In the genomic region with DNA sequence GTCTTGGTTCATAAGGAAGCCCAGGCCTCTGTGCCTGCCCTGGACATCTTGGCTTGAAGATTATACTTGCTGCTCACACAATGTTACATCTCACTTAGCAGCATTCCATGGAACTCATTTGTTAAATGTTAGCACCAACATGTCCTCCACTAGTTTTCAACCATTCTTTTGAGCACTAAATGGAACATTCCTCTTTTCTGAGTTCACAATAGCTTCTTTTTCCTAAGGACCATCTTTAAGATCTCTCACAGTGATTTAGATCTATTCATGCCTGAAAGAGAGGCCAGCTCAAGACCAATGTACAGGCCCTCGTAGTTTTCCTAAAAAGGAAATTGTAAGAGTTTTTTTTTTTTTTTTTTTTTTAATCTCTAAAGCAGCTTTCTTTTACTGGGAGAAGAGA, we compare ENCODE assay signal across 25 cellular contexts. TPM values are rescaled to one million over a fixed set of nuclear protein-coding genes. Genes with fewer than 3 reads are reported as not detected.
DNase-seq lines count a peak whose midpoint lies in the region; ATAC-seq and TF ChIP-seq lines count a peak whose summit lies in the region.
"Had no signal": no experiment of that assay in that cellular context is flagged by ENCODE, and none has a peak within 500 bp of the region (broad histone marks: within the 10 kb centered on the region; RNA-seq: fewer than 3 reads in every experiment).

No MANE protein-coding gene starts in this region.

- no peaks in the 10 kb centered on the region for H3K9me3 Mint-ChIP-seq in HFFc6
- H3K9me3 Mint-ChIP-seq: activated naive CD8-positive, alpha-beta T cell treated with anti-CD3 and anti-CD28 coated beads for 36 hours had no signal

- DNase-seq in HFFc6, result no peak
- no peak for DNase-seq in epithelial cell of prostate (ENCODE audit: low read depth, low spot score)
- no peak for DNase-seq in AML-193 (lab: John Stamatoyannopoulos, UW)
- DNase-seq in T-helper 1 cell, result no peak
- DNase-seq: activated CD8-positive, alpha-beta T cell treated with anti-CD3 and anti-CD28 coated beads, Interleukin-2, amount 10 ng/mL, durations not matched to agents 7 days and 5 days; activated effector memory CD4-positive, alpha-beta T cell treated with Interleukin-2 at 50 U/mL for 16 hours; activated naive CD8-positive, alpha-beta T cell treated with anti-CD3 and anti-CD28 coated beads for 36 hours; BE2C; DMS153; KBM-7; kidney; mucosa of descending colon; NCI-H2081 treated with DMSO at 0.1 percent for 48 hours; NCI-H226; NCI-H69; stimulated activated naive CD8-positive, alpha-beta T cell treated with anti-CD3 and anti-CD28 coated beads, Interleukin-15, amount 100 ng/mL, for 72 hours; T-helper 2 cell had no signal

- H3K27ac Mint-ChIP-seq in HFFc6, result peak overlapping the region; percentile 78
- H3K27ac Mint-ChIP-seq: activated CD8-positive, alpha-beta T cell treated with anti-CD3 and anti-CD28 coated beads, Interleukin-2, amount 10 ng/mL, durations not matched to agents 7 days and 5 days; activated naive CD8-positive, alpha-beta T cell treated with anti-CD3 and anti-CD28 coated beads for 36 hours; stimulated activated naive CD8-positive, alpha-beta T cell treated with anti-CD3 and anti-CD28 coated beads, Interleukin-15, amount 100 ng/mL, for 72 hours had no signal

- H3K9me3 ChIP-seq in muscle layer of duodenum (ENCODE audit: control insufficient read depth in 1 of 2, low read length in 2 of 2) (no peaks in the 10 kb centered on the region), skeletal muscle tissue (ENCODE audit: control insufficient read depth in 3 of 3, low read length in 3 of 3) (no peaks in the 10 kb centered on the region)
- H3K9me3 ChIP-seq: BE2C, mucosa of descending colon, tibial nerve had no signal

- peaks cover 56% of the 10 kb centered on the region for H3K36me3 Mint-ChIP-seq in HFFc6 (ENCODE audit: low read depth)
- H3K36me3 Mint-ChIP-seq: activated naive CD8-positive, alpha-beta T cell treated with anti-CD3 and anti-CD28 coated beads for 36 hours had no signal

- H3K4me3 ChIP-seq in muscle layer of duodenum (ENCODE audit: low read depth in 1 of 2, low read length in 2 of 2), result no peak overlapping the region
- H3K4me3 ChIP-seq in skeletal muscle tissue (ENCODE audit: low read length in 3 of 3), result no peak overlapping the region
- H3K4me3 ChIP-seq: mucosa of descending colon, SK-N-MC, skin epidermis, tibial nerve had no signal

- H3K27me3 Mint-ChIP-seq in HFFc6 (ENCODE audit: insufficient read depth), result peaks cover 41% of the 10 kb centered on the region
- H3K27me3 Mint-ChIP-seq: activated naive CD8-positive, alpha-beta T cell treated with anti-CD3 and anti-CD28 coated beads for 36 hours had no signal

- TF ChIP-seq CTCF in HFFc6 (IDR thresholded peaks at IDR 0.05), result no peak

- H3K9ac ChIP-seq in skeletal muscle tissue (ENCODE audit: low read depth in 1 of 3, low read length in 3 of 3), result no peak overlapping the region

- H3K27me3 ChIP-seq in muscle layer of duodenum (ENCODE audit: low read depth, low read length) (no peaks in the 10 kb centered on the region), skeletal muscle tissue (ENCODE audit: control insufficient read depth in 3 of 3, insufficient read depth in 3 of 3, low read length in 3 of 3) (no peaks in the 10 kb centered on the region)
- H3K27me3 ChIP-seq: BE2C, tibial nerve had no signal

- peaks cover 3 to 36% of the 10 kb centered on the region in 2 donors for H3K4me1 ChIP-seq in muscle layer of duodenum (ENCODE audit: control insufficient read depth in 1 of 2, insufficient read depth in 2 of 2, low read length in 2 of 2)
- H3K4me1 ChIP-seq in skeletal muscle tissue (ENCODE audit: control insufficient read depth in 3 of 3, insufficient read depth in 3 of 3, low read length in 3 of 3), result peaks cover 6 to 25% (median 17%) of the 10 kb centered on the region in 3 donors
- H3K4me1 ChIP-seq: BE2C had no signal

- H3K4me1 Mint-ChIP-seq in HFFc6 (ENCODE audit: low read depth), result peaks cover 92% of the 10 kb centered on the region
- H3K4me1 Mint-ChIP-seq: activated naive CD8-positive, alpha-beta T cell treated with anti-CD3 and anti-CD28 coated beads for 36 hours; stimulated activated naive CD8-positive, alpha-beta T cell treated with anti-CD3 and anti-CD28 coated beads, Interleukin-15, amount 100 ng/mL, for 72 hours had no signal

- ATAC-seq in GM18858 (IDR thresholded peaks at IDR 0.05; ENCODE audit: unreplicated experiment) (no peak), HG03457 (IDR thresholded peaks at IDR 0.05; ENCODE audit: unreplicated experiment) (no peak)
- ATAC-seq: activated CD8-positive, alpha-beta T cell treated with anti-CD3 and anti-CD28 coated beads, Interleukin-2, amount 10 ng/mL, durations not matched to agents 7 days and 5 days; HCT116; mucosa of descending colon; stimulated activated naive CD8-positive, alpha-beta T cell treated with anti-CD3 and anti-CD28 coated beads, Interleukin-15, amount 100 ng/mL, for 72 hours had no signal

- H3K27ac ChIP-seq in epithelial cell of prostate (peak overlapping the region; percentile 57), muscle layer of duodenum (ENCODE audit: low read length) (peak overlapping the region; percentile 59), skeletal muscle tissue (ENCODE audit: low read depth, low read length) (peak overlapping the region; percentile 43)
- H3K27ac ChIP-seq: SK-N-MC had no signal

- H3K4me3 Mint-ChIP-seq in HFFc6, result peak overlapping the region; percentile 44; the same call in 1 of the 2 replicates
- H3K4me3 Mint-ChIP-seq: activated CD8-positive, alpha-beta T cell treated with anti-CD3 and anti-CD28 coated beads, Interleukin-2, amount 10 ng/mL, durations not matched to agents 7 days and 5 days; activated naive CD8-positive, alpha-beta T cell treated with anti-CD3 and anti-CD28 coated beads for 36 hours; stimulated activated naive CD8-positive, alpha-beta T cell treated with anti-CD3 and anti-CD28 coated beads, Interleukin-15, amount 100 ng/mL, for 72 hours had no signal

- no peaks in the 10 kb centered on the region for H3K36me3 ChIP-seq in muscle layer of duodenum (ENCODE audit: control insufficient read depth in 1 of 2, insufficient read depth in 2 of 2, low read length in 2 of 2)
- H3K36me3 ChIP-seq in skeletal muscle tissue (ENCODE audit: control insufficient read depth in 3 of 3, insufficient read depth in 3 of 3, low read length in 3 of 3), result no peaks in the 10 kb centered on the region
- H3K36me3 ChIP-seq: BE2C, tibial nerve had no signal

RNA-seq across cellular contexts. Expression of a gene that starts 26.6 kb away (rescaled TPM):
- total RNA-seq in HFFc6 (2021; fragmentation: NEBNext Ultra II Directional; extraction: Animal tissue kit (Norgen Biotek cat#: 25700)), result 1,000 to 10,000 TPM in 3 of 6 experiments, 100 to 1,000 TPM in 3; 877 to 1,071 (median 1,004) TPM
- total RNA-seq in skeletal muscle tissue, result 34.4 TPM
- total RNA-seq: activated CD8-positive, alpha-beta T cell treated with anti-CD3 and anti-CD28 coated beads, Interleukin-2, amount 10 ng/mL, durations not matched to agents 7 days and 5 days had no signal

Comparison
In these comparisons a context has a peak if more than half of its experiments do, and no peak if none do; other contexts are left out.
1. RNA of a gene that starts 26.6 kb away (total RNA-seq): 877 to 1,071 TPM in HFFc6; 34.4 TPM in skeletal muscle tissue (single experiment); every median in the first group is over 10 times any median in the second.
2. Peak in every context shown above with its lines, with median percentiles within 50 percentile points of each other: H3K27ac ChIP-seq.